ENCODE assay signal across 15 cellular contexts in the genomic region with DNA sequence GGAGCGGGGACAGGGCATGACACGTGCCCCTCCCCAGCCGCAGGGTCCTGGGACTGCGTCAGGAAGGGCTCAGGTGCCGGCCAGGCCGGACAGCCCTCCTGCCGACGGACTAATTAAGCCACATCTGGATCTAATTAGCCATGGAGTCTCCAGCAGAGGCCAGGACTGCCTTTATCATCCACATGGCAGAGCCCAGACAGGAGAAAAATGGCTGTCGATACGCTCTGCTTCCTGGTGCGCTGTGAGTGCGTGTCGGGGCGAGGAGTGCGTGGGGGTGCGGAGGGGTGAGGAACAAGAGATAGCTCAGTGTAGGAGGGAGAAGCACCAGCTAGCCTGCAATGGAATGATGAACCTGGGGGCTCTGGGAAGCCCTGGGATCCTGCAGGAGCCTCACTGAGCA.
"Had no signal": no experiment of that assay in that cellular context is flagged by ENCODE, and none has a peak within 500 bp of the region (broad histone marks: within the 10 kb centered on the region; RNA-seq: fewer than 3 reads in every experiment).

No MANE protein-coding gene starts in this region.

- H3K9me3 Mint-ChIP-seq: central memory CD8-positive, alpha-beta T cell; naive thymus-derived CD8-positive, alpha-beta T cell; stimulated activated naive CD8-positive, alpha-beta T cell treated with anti-CD3 and anti-CD28 coated beads, Interleukin-15, Interleukin-2, amounts not matched to agents 100 ng/mL and 50 ng/mL, for 24 hours had no signal

- H3K4me3 Mint-ChIP-seq: central memory CD8-positive, alpha-beta T cell; naive thymus-derived CD8-positive, alpha-beta T cell; stimulated activated naive CD8-positive, alpha-beta T cell treated with anti-CD3 and anti-CD28 coated beads, Interleukin-15, Interleukin-2, amounts not matched to agents 100 ng/mL and 50 ng/mL, for 24 hours had no signal

- H3K36me3 Mint-ChIP-seq: naive thymus-derived CD8-positive, alpha-beta T cell had no signal

- H3K4me1 Mint-ChIP-seq: central memory CD8-positive, alpha-beta T cell had no signal

- H3K4me3 ChIP-seq: body of pancreas, mucosa of descending colon, psoas muscle had no signal

- DNase-seq: activated naive CD4-positive, alpha-beta T cell treated with anti-CD3 and anti-CD28 coated beads, Interleukin-2, amount 50 U/mL, for 16 hours; activated T-cell treated with anti-CD3 and anti-CD28 coated beads, Interleukin-2, amount 50 U/mL, for 1 hour; amniotic stem cell; effector memory CD4-positive, alpha-beta T cell; hypothalamus; left cardiac atrium; mucosa of descending colon; naive thymus-derived CD8-positive, alpha-beta T cell; psoas muscle; stimulated activated CD4-positive, alpha-beta T cell treated with anti-CD3 and anti-CD28 coated beads, Interleukin-4, amount 100 ng/mL, for 24 hours had no signal

- H3K27ac Mint-ChIP-seq: naive thymus-derived CD8-positive, alpha-beta T cell; stimulated activated naive CD8-positive, alpha-beta T cell treated with anti-CD3 and anti-CD28 coated beads, Interleukin-15, Interleukin-2, amounts not matched to agents 100 ng/mL and 50 ng/mL, for 24 hours had no signal

- H3K27me3 ChIP-seq: body of pancreas had no signal

- H3K9me3 ChIP-seq: body of pancreas, mucosa of descending colon, psoas muscle had no signal

- H3K4me1 ChIP-seq: psoas muscle had no signal

- H3K27ac ChIP-seq: epithelial cell of prostate, psoas muscle had no signal

- ATAC-seq: activated CD4-positive, CD25-positive, alpha-beta regulatory T cell treated with anti-CD3 and anti-CD28 coated beads, Interleukin-2, amount 50 U/mL, for 24 hours; left cardiac atrium; naive thymus-derived CD8-positive, alpha-beta T cell; psoas muscle had no signal
